Comparison of ENCODE assay signal across 11 cellular contexts in genomic region chrX:137354851-137355250, GRCh38.
"Had no signal": no experiment of that assay in that cellular context is flagged by ENCODE, and none has a peak within 500 bp of the region (broad histone marks: within the 10 kb centered on the region; RNA-seq: fewer than 3 reads in every experiment).

No MANE protein-coding gene starts in this region.

- ATAC-seq: activated naive CD8-positive, alpha-beta T cell treated with anti-CD3 and anti-CD28 coated beads, Interleukin-2, amount 50 U/mL, for 24 hours; activated T-helper 17 cell treated with anti-CD3 and anti-CD28 coated beads, Interleukin-2, amount 50 U/mL, for 72 hours; foreskin keratinocyte; stimulated activated memory B cell treated with anti-CD40 and anti-IgM and Interleukin-4, amounts not matched to agents 10 μg/mL and 1 μg/mL and 100 μg/mL, for 72 hours had no signal

- H3K27ac ChIP-seq: breast epithelium, foreskin keratinocyte had no signal

- H3K4me1 ChIP-seq: breast epithelium, foreskin keratinocyte had no signal

- H3K9me3 ChIP-seq: breast epithelium had no signal

- H3K36me3 ChIP-seq: breast epithelium had no signal

- H3K4me3 ChIP-seq: breast epithelium had no signal

- H3K27me3 ChIP-seq: foreskin keratinocyte had no signal

- DNase-seq: activated CD4-positive, CD25-positive, alpha-beta regulatory T cell treated with anti-CD3 and anti-CD28 coated beads, Interleukin-2, amount 50 U/mL, for 72 hours; activated naive CD4-positive, alpha-beta T cell treated with anti-CD3 and anti-CD28 coated beads for 36 hours; activated naive CD8-positive, alpha-beta T cell treated with anti-CD3 and anti-CD28 coated beads, Interleukin-2, amount 50 U/mL, for 24 hours; aorta; effector memory CD4-positive, alpha-beta T cell; foreskin keratinocyte; glutamatergic neuron; nucleus accumbens had no signal
